ENCODE assay signal across 8 cellular contexts in the genomic region with DNA sequence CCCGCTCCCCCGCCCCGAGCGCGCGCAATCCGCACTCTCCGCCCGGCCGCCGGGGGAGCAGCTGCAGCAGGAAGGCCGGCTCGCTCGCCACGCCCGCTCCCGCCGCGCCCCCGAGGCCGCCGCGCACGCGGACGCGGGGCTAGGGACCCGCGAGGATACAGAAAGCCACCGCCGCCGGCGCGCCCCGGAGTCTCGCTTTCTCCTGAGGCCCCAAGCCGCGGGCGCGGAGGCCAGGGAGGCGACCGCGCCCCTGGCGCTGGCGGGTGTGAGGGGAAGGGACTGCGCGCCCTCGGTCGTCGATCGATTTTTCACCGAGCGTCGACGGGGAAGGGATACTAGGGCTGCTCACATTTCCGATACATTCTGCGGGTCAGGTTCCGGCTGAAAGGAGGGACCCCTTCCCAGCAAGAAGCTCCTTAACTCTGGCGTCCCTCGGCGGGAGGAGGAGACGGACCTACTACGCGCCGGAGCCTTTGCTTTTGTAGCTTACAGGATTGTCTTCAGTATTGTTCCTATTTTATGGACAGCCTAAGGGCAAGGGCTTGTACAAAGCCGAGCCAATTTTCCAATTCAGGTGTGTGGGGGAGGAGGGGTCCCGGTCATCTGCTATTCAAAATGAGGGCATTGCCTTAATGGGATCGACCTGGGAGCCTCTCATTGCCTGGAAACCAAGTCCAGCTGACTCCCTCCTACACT. TPM values are rescaled to one million over a fixed set of nuclear protein-coding genes. Genes with fewer than 3 reads are reported as not detected.
DNase-seq lines count a peak whose midpoint lies in the region; ATAC-seq and TF ChIP-seq lines count a peak whose summit lies in the region.

No MANE protein-coding gene starts in this region.

- no peaks in the 10 kb centered on the region for H3K27me3 ChIP-seq in RWPE2 (ENCODE audit: insufficient read depth, poor library complexity, severe bottlenecking)
- H3K27me3 ChIP-seq in gastroesophageal sphincter: no peaks in the 10 kb centered on the region
- no peaks in the 10 kb centered on the region for H3K27me3 ChIP-seq in neutrophil

- DNase-seq in DMS153 (lab: John Stamatoyannopoulos, UW): peak; percentile 71
- peak; percentile 43 for DNase-seq in KG1 (lab: John Stamatoyannopoulos, UW)
- DNase-seq in RWPE2 (ENCODE audit: low spot score): no peak
- peak; percentile 54 for DNase-seq in activated gamma-delta T cell treated with anti-CD3 and anti-CD28 coated beads, Interleukin-2, amount 50 U/mL, for 16 hours (ENCODE audit: low read depth)
- DNase-seq in substantia nigra (lab: John Stamatoyannopoulos, UW): peak in 47 of 49 donors; percentile 21 to 91 (median 69)

- H3K4me1 ChIP-seq in RWPE2 (ENCODE audit: insufficient read depth, poor library complexity, severe bottlenecking) (peaks cover 9% of the 10 kb centered on the region), gastroesophageal sphincter (peaks cover 0 to 59% (median 18%) of the 10 kb centered on the region in 3 donors), neutrophil (ENCODE audit: control insufficient read depth in 1 of 2, insufficient read depth in 1 of 2, low read depth in 1 of 2, low read length in 1 of 2) (peaks cover 82 to 85% of the 10 kb centered on the region in 2 experiments)

- no peak overlapping the region for H3K27ac ChIP-seq in RWPE2 (ENCODE audit: poor library complexity, severe bottlenecking)
- H3K27ac ChIP-seq in gastroesophageal sphincter: peak overlapping the region; percentile 60 to 100 (median 94)
- H3K27ac ChIP-seq in neutrophil: peak overlapping the region; percentile 100
- peak overlapping the region; percentile 88 for H3K27ac ChIP-seq in substantia nigra (ENCODE audit: low read depth, low read length, poor library complexity, severe bottlenecking)

- H3K36me3 ChIP-seq in RWPE2 (ENCODE audit: low read depth) (no peaks in the 10 kb centered on the region), gastroesophageal sphincter (no peaks in the 10 kb centered on the region), neutrophil (no peaks in the 10 kb centered on the region)

- peak overlapping the region; percentile 78 for H3K4me3 ChIP-seq in RWPE2 (ENCODE audit: severe bottlenecking)
- peak overlapping the region; percentile 77 to 98 for H3K4me3 ChIP-seq in gastroesophageal sphincter
- peak overlapping the region; percentile 76 to 78 for H3K4me3 ChIP-seq in neutrophil (ENCODE audit: low read depth in 1 of 2, low read length in 1 of 2)

- TF ChIP-seq CTCF in RWPE2 (IDR thresholded peaks at IDR 0.05; ENCODE audit: poor library complexity, severe bottlenecking) (no peak), gastroesophageal sphincter (IDR thresholded peaks at IDR 0.05) (peak in 3 of 4 experiments; percentile 38 to 63 (median 61)), neutrophil (IDR thresholded peaks at IDR 0.05) (peak; percentile 66)

- ATAC-seq in GM21529 (IDR thresholded peaks at IDR 0.05; ENCODE audit: unreplicated experiment) (peak; percentile 50), RWPE2 (ENCODE audit: low read depth) (peak; percentile 50), gastroesophageal sphincter (peak; percentile 83)

- WGBS in gastroesophageal sphincter (ENCODE audit: low coverage in 1 of 2), 2 donors: 0 to 2% methylated on average over 1 to 11 of the region's 68 CpGs

- no peak for TF ChIP-seq EP300 in gastroesophageal sphincter (IDR thresholded peaks at IDR 0.05)

- no peaks in the 10 kb centered on the region for H3K9me3 ChIP-seq in RWPE2 (ENCODE audit: severe bottlenecking)
- no peaks in the 10 kb centered on the region for H3K9me3 ChIP-seq in gastroesophageal sphincter
- no peaks in the 10 kb centered on the region for H3K9me3 ChIP-seq in neutrophil

- TF ChIP-seq POLR2A in gastroesophageal sphincter (IDR thresholded peaks at IDR 0.05): peak; percentile 71 to 76

RNA-seq across cellular contexts. Expression of gene GAB2, which starts 0.4 kb away (rescaled TPM):
- total RNA-seq in gastroesophageal sphincter: 10 to 100 TPM; 26.3 to 84.8 (median 26.6) TPM
